Comparison of ENCODE assay signal across 8 cellular contexts in the genomic region with DNA sequence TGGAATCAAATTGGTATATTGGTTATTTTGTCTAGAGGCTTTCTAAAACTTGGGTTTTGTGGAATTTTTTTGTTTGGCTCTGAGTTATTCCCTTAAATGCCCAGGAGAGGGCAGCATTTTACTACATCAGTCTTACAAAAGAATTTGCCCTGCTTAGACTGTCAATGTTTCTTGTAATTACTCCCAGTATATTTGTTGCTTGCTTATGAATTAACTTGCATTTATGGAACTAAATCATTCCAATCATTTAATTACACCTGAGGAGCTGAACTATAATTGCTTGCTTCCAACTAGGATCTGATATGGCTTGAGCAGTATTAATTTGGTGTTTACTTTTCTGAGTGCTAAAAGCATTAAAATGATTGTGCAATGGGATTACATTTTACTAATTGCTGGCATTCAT. TPM values are rescaled to one million over a fixed set of nuclear protein-coding genes. Genes with fewer than 3 reads are reported as not detected.
A peak's percentile ranks its signal among the peaks of the same experiment; 100 is the strongest.
DNase-seq lines count a peak whose midpoint lies in the region; ATAC-seq and TF ChIP-seq lines count a peak whose summit lies in the region.

No MANE protein-coding gene starts in this region.

- H3K27ac ChIP-seq in heart right ventricle (no peak overlapping the region), SJCRH30 (no peak overlapping the region), foreskin keratinocyte (no peak overlapping the region), gastrocnemius medialis (no peak overlapping the region)

- intact Hi-C loops in heart right ventricle (cut with DNase I): loop anchor here in 9 of 10 donors (2.0 to 10.0 kb wide), 5 partner anchors 346 to 631 kb away; no protein-coding TSS in a partner anchor
- intact Hi-C loops in cardiac septum (cut with DNase I): loop anchor here (5.0 kb wide), 2 partner anchors 346 to 631 kb away; no protein-coding TSS in a partner anchor
- intact Hi-C loops in gastrocnemius medialis (cut with DNase I; ENCODE audit: low total_unique reads): loop anchor here (5.0 kb wide), 1 partner anchor 626 kb away; no protein-coding TSS in a partner anchor

- ATAC-seq in heart right ventricle (no peak), foreskin keratinocyte (peak; percentile 51), gastrocnemius medialis (no peak), GM21423 (IDR thresholded peaks at IDR 0.05; ENCODE audit: unreplicated experiment) (no peak)

- no peaks in the 10 kb centered on the region for H3K9me3 ChIP-seq in heart right ventricle
- H3K9me3 ChIP-seq in SJCRH30 (replicated peaks): no peaks in the 10 kb centered on the region
- H3K9me3 ChIP-seq in gastrocnemius medialis: no peaks in the 10 kb centered on the region

- H3K4me3 ChIP-seq in heart right ventricle: no peak overlapping the region
- no peak overlapping the region for H3K4me3 ChIP-seq in SJCRH30
- H3K4me3 ChIP-seq in gastrocnemius medialis: no peak overlapping the region

- H3K4me1 ChIP-seq in heart right ventricle: no peaks in the 10 kb centered on the region
- no peaks in the 10 kb centered on the region for H3K4me1 ChIP-seq in SJCRH30
- peaks cover 4% of the 10 kb centered on the region for H3K4me1 ChIP-seq in foreskin keratinocyte
- no peaks in the 10 kb centered on the region for H3K4me1 ChIP-seq in gastrocnemius medialis

- in situ Hi-C loops in gastrocnemius medialis (cut with MboI; ENCODE audit: low sequenced_read_pairs in 4 of 4): loop anchor here in 1 of 4 donors (25.0 kb wide), 1 partner anchor 641 kb away; no protein-coding TSS in a partner anchor

- no peak for TF ChIP-seq POLR2A in gastrocnemius medialis (IDR thresholded peaks at IDR 0.05)

- peaks cover 0 to 6% (median 0%) of the 10 kb centered on the region in 9 donors for H3K36me3 ChIP-seq in heart right ventricle
- H3K36me3 ChIP-seq in SJCRH30: no peaks in the 10 kb centered on the region
- no peaks in the 10 kb centered on the region for H3K36me3 ChIP-seq in gastrocnemius medialis

- H3K27me3 ChIP-seq in heart right ventricle: no peaks in the 10 kb centered on the region
- H3K27me3 ChIP-seq in SJCRH30: no peaks in the 10 kb centered on the region
- H3K27me3 ChIP-seq in foreskin keratinocyte: no peaks in the 10 kb centered on the region
- no peaks in the 10 kb centered on the region for H3K27me3 ChIP-seq in gastrocnemius medialis

- TF ChIP-seq CTCF in heart right ventricle (IDR thresholded peaks at IDR 0.05) (peak; percentile 52 to 88 (median 76)), foreskin keratinocyte (conservative IDR thresholded peaks at IDR 0.05) (peak; percentile 84), gastrocnemius medialis (IDR thresholded peaks at IDR 0.05 in 4 of 5, conservative IDR thresholded peaks at IDR 0.05 in 1 of 5) (peak in 4 of 5 experiments; percentile 39 to 68 (median 61))

- no peak for DNase-seq in heart right ventricle
- no peak for DNase-seq in cardiac septum (ENCODE audit: low spot score)
- DNase-seq in MV-4-11 (lab: John Stamatoyannopoulos, UW): peak; percentile 20
- peak; percentile 5 to 73 for DNase-seq in SJCRH30
- DNase-seq in foreskin keratinocyte: peak in 1 of 2 donors; percentile 23
- DNase-seq in gastrocnemius medialis: no peak
- DNase-seq in COLO668 (lab: John Stamatoyannopoulos, UW; ENCODE audit: unreplicated experiment): no peak

RNA-seq across cellular contexts. Expression of gene MIPOL1, which starts 48.7 kb away (rescaled TPM):
- total RNA-seq in heart right ventricle: 1 to 10 TPM; 4.2 to 9.2 (median 5.6) TPM
- polyA plus RNA-seq in heart right ventricle: 1 to 10 TPM; 1.1 to 2.2 TPM
- total RNA-seq in cardiac septum: 7.9 TPM
- 10.6 and 11.1 TPM in 2 replicates for total RNA-seq in SJCRH30 (2014; rRNA removed; shearing (Covaris generic))
- 9.3 and 10.2 TPM in 2 replicates for total RNA-seq in foreskin keratinocyte
- 1.9 and 2.7 TPM in 2 replicates for polyA plus RNA-seq in foreskin keratinocyte
- 10 to 100 TPM in 1 of 4 donors, 1 to 10 TPM in 3; 3.1 to 13.7 (median 4.1) TPM for total RNA-seq in gastrocnemius medialis

Comparison
In these comparisons a context has a peak if more than half of its experiments do, and no peak if none do; other contexts are left out.
1. DNase-seq: peak in MV-4-11 (single experiment) and SJCRH30 (2 of 2); none in heart right ventricle (0 of 2), cardiac septum (single experiment), gastrocnemius medialis (0 of 2) and COLO668 (single experiment).
2. Peak in every context shown above with its lines, with median percentiles within 50 percentile points of each other: CTCF ChIP-seq.